8 cellular contexts compared by ENCODE assay signal in genomic region chr15:40565333-40566238, GRCh38. TPM values are rescaled to one million over a fixed set of nuclear protein-coding genes. Genes with fewer than 3 reads are reported as not detected.
A peak's percentile ranks its signal among the peaks of the same experiment; 100 is the strongest.
DNase-seq lines count a peak whose midpoint lies in the region; ATAC-seq and TF ChIP-seq lines count a peak whose summit lies in the region.

No MANE protein-coding gene starts in this region.

- H3K36me3 ChIP-seq in iPS-15b (ENCODE audit: control insufficient read depth, insufficient read depth, low read length) (no peaks in the 10 kb centered on the region), stomach (peaks cover 0 to 22% (median 19%) of the 10 kb centered on the region in 4 donors)

- H3K36me3 Mint-ChIP-seq in activated CD8-positive, alpha-beta T cell treated with anti-CD3 and anti-CD28 coated beads, Interleukin-2, amount 10 ng/mL, durations not matched to agents 7 days and 5 days (ENCODE audit: low read depth) = peaks cover 9% of the 10 kb centered on the region

- H3K9me3 ChIP-seq in iPS-15b (ENCODE audit: control insufficient read depth, insufficient read depth, low read length) (no peaks in the 10 kb centered on the region), stomach (no peaks in the 10 kb centered on the region)

- H3K27ac ChIP-seq in stomach = peak overlapping the region; percentile 13 to 98 (median 94)

- H3K27me3 ChIP-seq in iPS-15b (ENCODE audit: control insufficient read depth, insufficient read depth, low read length) = no peaks in the 10 kb centered on the region
- H3K27me3 ChIP-seq in stomach = no peaks in the 10 kb centered on the region

- H3K4me3 ChIP-seq in iPS-15b (ENCODE audit: low read depth, low read length) = peak overlapping the region; percentile 40
- H3K4me3 ChIP-seq in stomach = peak overlapping the region; percentile 59 to 94 (median 76)

- no peak for ATAC-seq in activated CD8-positive, alpha-beta T cell treated with anti-CD3 and anti-CD28 coated beads, Interleukin-2, amount 10 ng/mL, durations not matched to agents 7 days and 5 days

- peaks cover 51% of the 10 kb centered on the region for H3K4me1 Mint-ChIP-seq in activated CD8-positive, alpha-beta T cell treated with anti-CD3 and anti-CD28 coated beads, Interleukin-2, amount 10 ng/mL, durations not matched to agents 7 days and 5 days (ENCODE audit: low read depth)

- intact Hi-C loops in stomach (cut with DNase I; ENCODE audit: low total_unique reads) = no loop called here

- POLR2A ChIA-PET in activated CD8-positive, alpha-beta T cell treated with anti-CD3 and anti-CD28 coated beads, Interleukin-2, amount 10 ng/mL, durations not matched to agents 7 days and 5 days (lab: Charles Lee) = interaction anchor here (0.6 to 2.0 kb wide), 6 partner anchors 28 to 526 kb away, joined by 3 to 9 read pairs (median 4); partner anchors contain the start of genes KNL1, RAD51 and SRP14

- H3K9me3 Mint-ChIP-seq in activated CD8-positive, alpha-beta T cell treated with anti-CD3 and anti-CD28 coated beads, Interleukin-2, amount 10 ng/mL, durations not matched to agents 7 days and 5 days (ENCODE audit: insufficient read depth) = no peaks in the 10 kb centered on the region

- 36 to 43% (median 41%) methylated on average over 17 to 20 of the region's 20 CpGs for WGBS in stomach, 5 donors

- peak; percentile 40 for DNase-seq in NCI-H345 (lab: John Stamatoyannopoulos, UW)
- DNase-seq in NCI-H345 treated with DMSO at 0.1 percent for 48 hours (lab: John Stamatoyannopoulos, UW; ENCODE audit: unreplicated experiment) = no peak
- no peak for DNase-seq in activated CD8-positive, alpha-beta T cell treated with anti-CD3 and anti-CD28 coated beads, Interleukin-2, amount 10 ng/mL, durations not matched to agents 7 days and 5 days
- no peak for DNase-seq in stomach
- no peak for DNase-seq in NCI-H2029 (lab: John Stamatoyannopoulos, UW)
- DNase-seq in NCI-H1694 (lab: John Stamatoyannopoulos, UW) = no peak
- no peak for DNase-seq in amygdala (lab: John Stamatoyannopoulos, UW)

- peak overlapping the region; percentile 96 for H3K4me3 Mint-ChIP-seq in activated CD8-positive, alpha-beta T cell treated with anti-CD3 and anti-CD28 coated beads, Interleukin-2, amount 10 ng/mL, durations not matched to agents 7 days and 5 days

- TF ChIP-seq POLR2A in stomach (IDR thresholded peaks at IDR 0.05) = no peak

- H3K9ac ChIP-seq in iPS-15b (ENCODE audit: low read depth, low read length) = no peak overlapping the region

- no peaks in the 10 kb centered on the region for H3K27me3 Mint-ChIP-seq in activated CD8-positive, alpha-beta T cell treated with anti-CD3 and anti-CD28 coated beads, Interleukin-2, amount 10 ng/mL, durations not matched to agents 7 days and 5 days (ENCODE audit: low read depth)

- H3K27ac Mint-ChIP-seq in activated CD8-positive, alpha-beta T cell treated with anti-CD3 and anti-CD28 coated beads, Interleukin-2, amount 10 ng/mL, durations not matched to agents 7 days and 5 days = peak overlapping the region; percentile 97

- TF ChIP-seq EP300 in stomach (IDR thresholded peaks at IDR 0.05) = no peak

- no peak for TF ChIP-seq CTCF in stomach (IDR thresholded peaks at IDR 0.05)

- CTCF ChIA-PET in activated CD8-positive, alpha-beta T cell treated with anti-CD3 and anti-CD28 coated beads, Interleukin-2, amount 10 ng/mL, durations not matched to agents 7 days and 5 days (lab: Charles Lee) = interaction anchor here (0.6 to 3.6 kb wide), 10 partner anchors 10 to 294 kb away, joined by 3 to 17 read pairs (median 3); partner anchors contain the start of gene KNL1

- H3K4me1 ChIP-seq in iPS-15b (ENCODE audit: control insufficient read depth, insufficient read depth, low read length) = peaks cover 9% of the 10 kb centered on the region
- peaks cover 11 to 60% (median 42%) of the 10 kb centered on the region in 4 donors for H3K4me1 ChIP-seq in stomach

RNA-seq across cellular contexts. Expression of gene CCDC32, which starts 0.7 kb away (rescaled TPM):
- total RNA-seq in activated CD8-positive, alpha-beta T cell treated with anti-CD3 and anti-CD28 coated beads, Interleukin-2, amount 10 ng/mL, durations not matched to agents 7 days and 5 days = 10 to 100 TPM; 24.7 to 27.0 TPM
- total RNA-seq in stomach = 10 to 100 TPM; 12.3 to 39.4 (median 32.9) TPM
- polyA plus RNA-seq in stomach = 10 to 100 TPM; 14.4 to 65.7 (median 28.1) TPM

RNA-seq across cellular contexts. Expression of gene RPUSD2, which starts 3.5 kb away (rescaled TPM):
- 10 to 100 TPM; 14.1 to 15.6 TPM for total RNA-seq in activated CD8-positive, alpha-beta T cell treated with anti-CD3 and anti-CD28 coated beads, Interleukin-2, amount 10 ng/mL, durations not matched to agents 7 days and 5 days
- total RNA-seq in stomach = 10 to 100 TPM in 1 of 5 donors, 1 to 10 TPM in 2, not detected in 2; 7.0 to 12.1 (median 8.1) TPM
- polyA plus RNA-seq in stomach = 10 to 100 TPM in 1 of 3 donors, 1 to 10 TPM in 2; 5.6 to 11.9 (median 6.6) TPM

RNA-seq across cellular contexts. Expression of gene KNL1, which starts 28.5 kb away (rescaled TPM):
- total RNA-seq in activated CD8-positive, alpha-beta T cell treated with anti-CD3 and anti-CD28 coated beads, Interleukin-2, amount 10 ng/mL, durations not matched to agents 7 days and 5 days = 10 to 100 TPM; 61.4 to 65.4 TPM
- 10 to 100 TPM in 2 of 5 donors, 1 to 10 TPM in 3; 1.4 to 57.8 (median 8.7) TPM for total RNA-seq in stomach
- 1 to 10 TPM in 2 of 3 donors, under 1 TPM in 1; 0.50 to 1.8 (median 1.4) TPM for polyA plus RNA-seq in stomach
